In genomic region chr5:176809544-176810083, GRCh38 we compare ENCODE assay signal across 8 cellular contexts. TPM values are rescaled to one million over a fixed set of nuclear protein-coding genes. Genes with fewer than 3 reads are reported as not detected.
DNase-seq lines count a peak whose midpoint lies in the region; ATAC-seq, FAIRE-seq and TF ChIP-seq lines count a peak whose summit lies in the region.

No MANE protein-coding gene starts in this region.

- H3K27ac ChIP-seq in cardiac muscle cell (no peak overlapping the region), VCaP (peak overlapping the region; percentile 90), keratinocyte (ENCODE audit: control insufficient read depth, insufficient read depth, low read length) (no peak overlapping the region), thoracic aorta (no peak overlapping the region), adrenal gland (peak overlapping the region in 1 of 5 donors; percentile 26)

- no peak for FAIRE-seq in keratinocyte (lab: Jason Lieb, UNC)

- H4K20me1 ChIP-seq in keratinocyte (ENCODE audit: control insufficient read depth, extremely low read depth, insufficient read depth, low read length), result no peaks in the 10 kb centered on the region

- H2AFZ ChIP-seq in keratinocyte (ENCODE audit: control insufficient read depth, low read length), result no peak overlapping the region

- ATAC-seq in Right ventricle myocardium superior (ENCODE audit: poor library complexity), result no peak
- no peak for ATAC-seq in thoracic aorta (ENCODE audit: insufficient number of reproducible peaks, low FRiP score, low read depth)

- H3K9me1 ChIP-seq in keratinocyte (ENCODE audit: control insufficient read depth, extremely low read depth, insufficient read depth, low read length), result no peaks in the 10 kb centered on the region

- no peaks in the 10 kb centered on the region for H3K79me2 ChIP-seq in keratinocyte (ENCODE audit: control insufficient read depth, insufficient read depth, low read length)

- WGBS in adrenal gland, 4 donors, result 0 to 2% (median 1%) methylated on average over 14 to 48 of the region's 48 CpGs

- intact Hi-C loops in Right ventricle myocardium superior (cut with DNase I) (loop anchor here (10.0 kb wide), 1 partner anchor 145 kb away; no protein-coding TSS in a partner anchor), adrenal gland (cut with DNase I) (no loop called here)

- H3K4me1 ChIP-seq in cardiac muscle cell (ENCODE audit: low read depth), result no peaks in the 10 kb centered on the region
- H3K4me1 ChIP-seq in keratinocyte (ENCODE audit: control insufficient read depth, extremely low read depth, insufficient read depth, low read length), result peaks cover 3% of the 10 kb centered on the region
- peaks cover 3 to 20% of the 10 kb centered on the region in 2 donors for H3K4me1 ChIP-seq in thoracic aorta (ENCODE audit: control insufficient read depth in 1 of 2, low read depth in 2 of 2)
- peaks cover 4 to 7% of the 10 kb centered on the region in 2 donors for H3K4me1 ChIP-seq in adrenal gland (replicated peaks in 1 of 2)

- H3K4me2 ChIP-seq in keratinocyte (ENCODE audit: control insufficient read depth, extremely low read depth, insufficient read depth, low read depth, low read length), result peak overlapping the region; percentile 45

- H3K9me3 ChIP-seq in cardiac muscle cell (ENCODE audit: low read depth) (no peaks in the 10 kb centered on the region), keratinocyte (ENCODE audit: control insufficient read depth, low read depth, low read length) (no peaks in the 10 kb centered on the region), thoracic aorta (no peaks in the 10 kb centered on the region), adrenal gland (replicated peaks in 1 of 3) (no peaks in the 10 kb centered on the region)

- H3K9ac ChIP-seq in keratinocyte (ENCODE audit: control insufficient read depth, extremely low read depth, insufficient read depth, low read length), result no peak overlapping the region

- dilution Hi-C loops in keratinocyte (cut with MboI; ENCODE audit: extremely low pct_ligation_motif_present, low sequenced_read_pairs), result no loop called here

- no peaks in the 10 kb centered on the region for H3K36me3 ChIP-seq in cardiac muscle cell
- H3K36me3 ChIP-seq in keratinocyte (ENCODE audit: control insufficient read depth in 2 of 2, extremely low read depth in 1 of 2, insufficient read depth in 2 of 2, low read length in 2 of 2), result no peaks in the 10 kb centered on the region
- no peaks in the 10 kb centered on the region for H3K36me3 ChIP-seq in thoracic aorta
- H3K36me3 ChIP-seq in adrenal gland (replicated peaks in 1 of 2), result no peaks in the 10 kb centered on the region

- TF ChIP-seq CTCF in cardiac muscle cell (IDR thresholded peaks at IDR 0.05; ENCODE audit: low read depth, low read length) (no peak), VCaP (conservative IDR thresholded peaks at IDR 0.05) (0 out of 2 replicates have a peak, but pooled peaks have one; percentile 8), keratinocyte (optimal IDR thresholded peaks at IDR 0.05 in 1 of 3, IDR thresholded peaks at IDR 0.05 in 1 of 3, conservative IDR thresholded peaks at IDR 0.05 in 1 of 3; ENCODE audit: extremely low read depth in 1 of 3, insufficient read depth in 2 of 3, low read length in 3 of 3) (no peak), thoracic aorta (IDR thresholded peaks at IDR 0.05) (no peak), adrenal gland (IDR thresholded peaks at IDR 0.05) (no peak)

- no peak for TF ChIP-seq POLR2A in adrenal gland (IDR thresholded peaks at IDR 0.05)

- DNase-seq in cardiac muscle cell (ENCODE audit: low read depth in 1 of 2, low spot score in 1 of 2) (peak in 1 of 2 donors; percentile 21), Right ventricle myocardium superior (no peak), keratinocyte (ENCODE audit: low read depth, low spot score) (no peak), thoracic aorta (ENCODE audit: low spot score) (no peak), midbrain (lab: John Stamatoyannopoulos, UW) (no peak), adrenal gland (no peak)
- DNase-seq in stimulated activated CD4-positive, alpha-beta T cell treated with anti-CD3 and anti-CD28 coated beads, Interleukin-2, amount 100 ng/mL, for 48 hours, result no peak

- H3K4me3 ChIP-seq in cardiac muscle cell (peak overlapping the region; percentile 60), keratinocyte (ENCODE audit: control insufficient read depth in 2 of 3, extremely low read depth in 1 of 3, insufficient read depth in 2 of 3, low read depth in 1 of 3, low read length in 3 of 3) (peak overlapping the region in 1 of 3 experiments; percentile 20), thoracic aorta (peak overlapping the region; percentile 47), adrenal gland (no peak overlapping the region)

- H3K27me3 ChIP-seq in cardiac muscle cell, result peaks cover 77% of the 10 kb centered on the region
- H3K27me3 ChIP-seq in keratinocyte (ENCODE audit: control insufficient read depth, extremely low read depth, insufficient read depth, low read length), result peaks cover 55% of the 10 kb centered on the region
- no peaks in the 10 kb centered on the region for H3K27me3 ChIP-seq in thoracic aorta (replicated peaks; ENCODE audit: insufficient read depth)
- peaks cover 45% of the 10 kb centered on the region for H3K27me3 ChIP-seq in adrenal gland

RNA-seq across cellular contexts. Expression of gene UNC5A, which starts 0.7 kb away (rescaled TPM):
- total RNA-seq in cardiac muscle cell, result 0.86 and 1.4 TPM in 2 replicates
- 0.26 and 0.39 TPM in 2 replicates for polyA plus RNA-seq in cardiac muscle cell
- total RNA-seq in Right ventricle myocardium superior, result 0.05 TPM
- polyA plus RNA-seq in keratinocyte, result 0.03 to 0.05 TPM in 2 of 3 replicates, not detected in the other
- polyA plus RNA-seq in keratinocyte (2011; ENCODE audit: low read depth), result not detected
- 0.02 and 0.10 TPM in 2 replicates for polyA plus RNA-seq in keratinocyte (2011; cell fraction: cytosol; rRNA removed)
- 0.10 and 0.12 TPM in 2 replicates for polyA plus RNA-seq in keratinocyte (2011; cell fraction: nucleus; rRNA removed)
- 0.09 TPM in 1 of 2 replicates, not detected in the other for polyA plus RNA-seq in keratinocyte (2012; ENCODE audit: low replicate concordance)
- not detected in 3 replicates for polyA minus RNA-seq in keratinocyte
- not detected for polyA minus RNA-seq in keratinocyte (2011; cell fraction: cytosol; rRNA and poly(A)+ RNA removed)
- 0.21 and 0.47 TPM in 2 replicates for polyA minus RNA-seq in keratinocyte (2011; cell fraction: nucleus; rRNA and poly(A)+ RNA removed)
- not detected for total RNA-seq in thoracic aorta
- 1 to 10 TPM in 3 of 8 donors, under 1 TPM in 3, not detected in 2; 0.06 to 10.0 (median 2.6) TPM for total RNA-seq in adrenal gland
- polyA plus RNA-seq in adrenal gland, result 10 to 100 TPM in 1 of 3 donors, 1 to 10 TPM in 2; 2.2 to 19.7 (median 4.8) TPM

Comparison
In these comparisons a context has a peak if more than half of its experiments do, and no peak if none do; other contexts are left out.
1. H3K4me3 ChIP-seq: peak in cardiac muscle cell (single experiment) and thoracic aorta (single experiment); none in adrenal gland (0 of 4).